26 cellular contexts compared by ENCODE assay signal in genomic region chr7:31271641-31272405, GRCh38.
"Had no signal": no experiment of that assay in that cellular context is flagged by ENCODE, and none has a peak within 500 bp of the region (broad histone marks: within the 10 kb centered on the region; RNA-seq: fewer than 3 reads in every experiment).

No MANE protein-coding gene starts in this region.

- H3K9me3 Mint-ChIP-seq: mesothelial cell of epicardium; nephron progenitor cell; neural progenitor cell; stimulated activated naive B cell treated with anti-CD40 and anti-IgM and Interleukin-4, amounts not matched to agents 10 μg/mL and 1 μg/mL and 100 μg/mL, for 72 hours had no signal

- H3K4me1 Mint-ChIP-seq: mesothelial cell of epicardium; naive B cell; natural killer cell; nephron progenitor cell; neural progenitor cell; stimulated activated naive B cell treated with anti-CD40 and anti-IgM and Interleukin-4, amounts not matched to agents 10 μg/mL and 1 μg/mL and 100 μg/mL, for 72 hours had no signal

- H3K27me3 Mint-ChIP-seq: progenitor cell of endocrine pancreas; stimulated activated naive B cell treated with anti-CD40 and anti-IgM and Interleukin-4, amounts not matched to agents 10 μg/mL and 1 μg/mL and 100 μg/mL, for 72 hours had no signal

- H3K27ac ChIP-seq: hepatocyte, left ventricle myocardium inferior, neural progenitor cell, neutrophil, suprapubic skin, thoracic aorta, tibial artery, upper lobe of right lung, uterus had no signal

- FAIRE-seq: small intestine had no signal

- ATAC-seq: natural killer cell; right cardiac atrium; sciatic nerve; stimulated activated naive B cell treated with anti-CD40 and anti-IgM and Interleukin-4, amounts not matched to agents 10 μg/mL and 1 μg/mL and 100 μg/mL, for 72 hours; stimulated activated naive CD8-positive, alpha-beta T cell treated with anti-CD3 and anti-CD28 coated beads, Interleukin-15, Interleukin-2, amounts not matched to agents 100 U/mL and 50 U/mL, for 24 hours; upper lobe of right lung had no signal

- DNase-seq: islet precursor cell; left ventricle myocardium inferior; mesendoderm; naive B cell; natural killer cell; nephron progenitor cell; occipital lobe; retina; right cardiac atrium; small intestine; stimulated activated CD4-positive, alpha-beta T cell treated with anti-CD3 and anti-CD28 coated beads, Interleukin-1b, Interleukin-23, amount 100 ng/mL, for 48 hours; stimulated activated CD4-positive, alpha-beta T cell treated with anti-CD3 and anti-CD28 coated beads, Interleukin-2, amount 100 ng/mL, for 48 hours; stimulated activated naive B cell treated with anti-CD40 and anti-IgM and Interleukin-4, amounts not matched to agents 10 μg/mL and 1 μg/mL and 100 μg/mL, for 72 hours; stimulated activated naive CD8-positive, alpha-beta T cell treated with anti-CD3 and anti-CD28 coated beads, Interleukin-15, Interleukin-2, amounts not matched to agents 100 U/mL and 50 U/mL, for 24 hours; tibial artery; trophoblast cell; upper lobe of right lung; uterus had no signal

- H3K27ac Mint-ChIP-seq: mesothelial cell of epicardium; naive B cell; natural killer cell; nephron progenitor cell; neural progenitor cell; progenitor cell of endocrine pancreas; stimulated activated naive B cell treated with anti-CD40 and anti-IgM and Interleukin-4, amounts not matched to agents 10 μg/mL and 1 μg/mL and 100 μg/mL, for 72 hours had no signal

- H3K4me3 Mint-ChIP-seq: mesothelial cell of epicardium; naive B cell; natural killer cell; nephron progenitor cell; neural progenitor cell; stimulated activated naive B cell treated with anti-CD40 and anti-IgM and Interleukin-4, amounts not matched to agents 10 μg/mL and 1 μg/mL and 100 μg/mL, for 72 hours had no signal
